27 cellular contexts compared by ENCODE assay signal in the genomic region with DNA sequence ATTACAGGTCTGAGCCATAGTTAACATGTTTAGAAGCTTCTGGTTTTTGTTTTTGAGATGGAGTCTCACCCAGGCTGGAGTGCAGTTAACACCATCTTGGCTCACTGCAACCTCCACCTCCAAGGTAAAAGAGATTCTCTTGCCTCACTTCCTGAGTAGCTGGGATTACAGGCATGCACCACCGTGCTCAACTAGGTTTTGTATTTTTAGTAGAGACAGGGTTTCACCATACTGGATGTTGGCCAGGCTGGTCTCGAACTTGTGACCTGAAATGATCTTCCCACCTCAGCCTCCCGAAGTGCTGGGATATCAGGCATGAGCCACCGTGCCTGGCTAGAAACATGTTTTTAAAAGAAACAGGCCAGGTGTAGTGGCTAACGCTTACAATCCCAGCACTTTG.
"Had no signal": no experiment of that assay in that cellular context is flagged by ENCODE, and none has a peak within 500 bp of the region (broad histone marks: within the 10 kb centered on the region; RNA-seq: fewer than 3 reads in every experiment).

No MANE protein-coding gene starts in this region.

- H3K4me3 Mint-ChIP-seq: activated B cell treated with CpG ODN at 0.5 μM for 24 hours; activated naive CD8-positive, alpha-beta T cell; activated T-helper 17 cell treated with anti-CD3 and anti-CD28 coated beads, Interleukin-2, amount 50 U/mL, for 72 hours; effector memory CD8-positive, alpha-beta T cell; T-helper 17 cell; T-helper 2 cell treated with Interferon-gamma antibody and Interleukin-4, amounts not matched to agents 5 μg/mL and 100 μg/mL, for 36 hours had no signal

- ATAC-seq: activated CD4-positive, CD25-positive, alpha-beta regulatory T cell treated with anti-CD3 and anti-CD28 coated beads, Interleukin-2, amount 50 U/mL, for 24 hours; activated T-helper 17 cell treated with anti-CD3 and anti-CD28 coated beads, Interleukin-2, amount 50 U/mL, for 72 hours; effector memory CD8-positive, alpha-beta T cell; esophagus mucosa; T-helper 17 cell had no signal

- H3K27me3 Mint-ChIP-seq: activated B cell treated with CpG ODN at 0.5 μM for 24 hours; activated naive CD8-positive, alpha-beta T cell; activated T-helper 17 cell treated with anti-CD3 and anti-CD28 coated beads, Interleukin-2, amount 50 U/mL, for 72 hours; effector memory CD8-positive, alpha-beta T cell; T-helper 17 cell had no signal

- H3K27ac ChIP-seq: WERI-Rb-1 had no signal

- H3K27ac Mint-ChIP-seq: activated B cell treated with CpG ODN at 0.5 μM for 24 hours; activated naive CD8-positive, alpha-beta T cell; activated T-helper 17 cell treated with anti-CD3 and anti-CD28 coated beads, Interleukin-2, amount 50 U/mL, for 72 hours; effector memory CD8-positive, alpha-beta T cell; T-helper 17 cell; T-helper 2 cell treated with Interferon-gamma antibody and Interleukin-4, amounts not matched to agents 5 μg/mL and 100 μg/mL, for 36 hours had no signal

- H3K9me3 Mint-ChIP-seq: activated B cell treated with CpG ODN at 0.5 μM for 24 hours; activated T-helper 17 cell treated with anti-CD3 and anti-CD28 coated beads, Interleukin-2, amount 50 U/mL, for 72 hours; effector memory CD8-positive, alpha-beta T cell; T-helper 2 cell treated with Interferon-gamma antibody and Interleukin-4, amounts not matched to agents 5 μg/mL and 100 μg/mL, for 36 hours had no signal

- DNase-seq: activated B cell treated with CpG ODN at 0.5 μM for 24 hours; activated CD4-positive, alpha-beta T cell treated with anti-CD3 and anti-CD28 coated beads for 48 hours; activated CD4-positive, alpha-beta T cell treated with anti-CD3 and anti-CD28 coated beads, Interleukin-2, amount 50 U/mL, for 1 hour; activated CD4-positive, alpha-beta T cell treated with anti-CD3 and anti-CD28 coated beads, Interleukin-2, amount 50 U/mL, for 48 hours; activated effector memory CD4-positive, alpha-beta T cell treated with Interleukin-2 at 50 U/mL for 16 hours; activated gamma-delta T cell treated with Interleukin-2 at 50 U/mL for 16 hours; activated naive CD4-positive, alpha-beta T cell treated with anti-CD3 and anti-CD28 coated beads, Interleukin-2, amount 50 U/mL, for 16 hours; activated naive CD4-positive, alpha-beta T cell treated with Interleukin-2 at 50 U/mL for 16 hours; activated T-cell treated with anti-CD3 and anti-CD28 coated beads, Interleukin-2, amount 50 U/mL, for 1 hour; amniotic stem cell; anterior cingulate cortex; caudate nucleus; cortex of kidney; dermis blood vessel endothelial cell; effector CD4-positive, alpha-beta T cell; effector memory CD8-positive, alpha-beta T cell; foreskin fibroblast; head of caudate nucleus; T-helper 1 cell; T-helper 17 cell; T1000; WERI-Rb-1 had no signal
